In genomic region chr6:44539701-44540100, GRCh38 we compare ENCODE assay signal across 16 cellular contexts.
"Had no signal": no experiment of that assay in that cellular context is flagged by ENCODE, and none has a peak within 500 bp of the region (broad histone marks: within the 10 kb centered on the region; RNA-seq: fewer than 3 reads in every experiment).

No MANE protein-coding gene starts in this region.

- H3K4me3 Mint-ChIP-seq: activated naive CD8-positive, alpha-beta T cell treated with anti-CD3 and anti-CD28 coated beads for 36 hours; activated T-helper 1 cell treated with anti-CD3 and anti-CD28 coated beads, Interleukin-12 subunit alpha, Interleukin-12 subunit beta, Interleukin-2, Interleukin-4 antibody, amounts not matched to agents 30 ng/mL and 10 ng/mL and 1 ng/mL, durations not matched to agents 14 hours and 24 hours and 36 hours; natural killer cell had no signal

- DNase-seq: activated CD4-positive, alpha-beta T cell treated with anti-CD3 and anti-CD28 coated beads for 48 hours; activated CD4-positive, CD25-positive, alpha-beta regulatory T cell; activated gamma-delta T cell treated with Interleukin-2 at 50 U/mL for 16 hours; activated naive CD8-positive, alpha-beta T cell treated with anti-CD3 and anti-CD28 coated beads for 36 hours; amniotic stem cell; dorsolateral prefrontal cortex; erythroblast; kidney glomerular epithelial cell; mesendoderm; natural killer cell; posterior cingulate gyrus; stimulated activated naive CD4-positive, alpha-beta T cell; T-helper 1 cell; T-helper 9 cell; upper lobe of right lung had no signal

- H3K27me3 Mint-ChIP-seq: activated naive CD8-positive, alpha-beta T cell treated with anti-CD3 and anti-CD28 coated beads for 36 hours had no signal

- H3K4me1 ChIP-seq: upper lobe of right lung had no signal

- H3K27me3 ChIP-seq: upper lobe of right lung had no signal

- H3K27ac Mint-ChIP-seq: activated naive CD8-positive, alpha-beta T cell treated with anti-CD3 and anti-CD28 coated beads for 36 hours; activated T-helper 1 cell treated with anti-CD3 and anti-CD28 coated beads, Interleukin-12 subunit alpha, Interleukin-12 subunit beta, Interleukin-2, Interleukin-4 antibody, amounts not matched to agents 30 ng/mL and 10 ng/mL and 1 ng/mL, durations not matched to agents 14 hours and 24 hours and 36 hours; natural killer cell had no signal

- H3K36me3 ChIP-seq: upper lobe of right lung had no signal

- H3K4me1 Mint-ChIP-seq: activated naive CD8-positive, alpha-beta T cell treated with anti-CD3 and anti-CD28 coated beads for 36 hours; natural killer cell had no signal

- H3K36me3 Mint-ChIP-seq: activated naive CD8-positive, alpha-beta T cell treated with anti-CD3 and anti-CD28 coated beads for 36 hours; natural killer cell had no signal

- H3K4me3 ChIP-seq: dorsolateral prefrontal cortex, upper lobe of right lung had no signal

- H3K27ac ChIP-seq: dorsolateral prefrontal cortex, upper lobe of right lung had no signal

- H3K9me3 ChIP-seq: upper lobe of right lung had no signal

- H3K9me3 Mint-ChIP-seq: activated naive CD8-positive, alpha-beta T cell treated with anti-CD3 and anti-CD28 coated beads for 36 hours; activated T-helper 1 cell treated with anti-CD3 and anti-CD28 coated beads, Interleukin-12 subunit alpha, Interleukin-12 subunit beta, Interleukin-2, Interleukin-4 antibody, amounts not matched to agents 30 ng/mL and 10 ng/mL and 1 ng/mL, durations not matched to agents 14 hours and 24 hours and 36 hours; natural killer cell had no signal
